ENCODE assay signal across 1 cellular context in the genomic region with DNA sequence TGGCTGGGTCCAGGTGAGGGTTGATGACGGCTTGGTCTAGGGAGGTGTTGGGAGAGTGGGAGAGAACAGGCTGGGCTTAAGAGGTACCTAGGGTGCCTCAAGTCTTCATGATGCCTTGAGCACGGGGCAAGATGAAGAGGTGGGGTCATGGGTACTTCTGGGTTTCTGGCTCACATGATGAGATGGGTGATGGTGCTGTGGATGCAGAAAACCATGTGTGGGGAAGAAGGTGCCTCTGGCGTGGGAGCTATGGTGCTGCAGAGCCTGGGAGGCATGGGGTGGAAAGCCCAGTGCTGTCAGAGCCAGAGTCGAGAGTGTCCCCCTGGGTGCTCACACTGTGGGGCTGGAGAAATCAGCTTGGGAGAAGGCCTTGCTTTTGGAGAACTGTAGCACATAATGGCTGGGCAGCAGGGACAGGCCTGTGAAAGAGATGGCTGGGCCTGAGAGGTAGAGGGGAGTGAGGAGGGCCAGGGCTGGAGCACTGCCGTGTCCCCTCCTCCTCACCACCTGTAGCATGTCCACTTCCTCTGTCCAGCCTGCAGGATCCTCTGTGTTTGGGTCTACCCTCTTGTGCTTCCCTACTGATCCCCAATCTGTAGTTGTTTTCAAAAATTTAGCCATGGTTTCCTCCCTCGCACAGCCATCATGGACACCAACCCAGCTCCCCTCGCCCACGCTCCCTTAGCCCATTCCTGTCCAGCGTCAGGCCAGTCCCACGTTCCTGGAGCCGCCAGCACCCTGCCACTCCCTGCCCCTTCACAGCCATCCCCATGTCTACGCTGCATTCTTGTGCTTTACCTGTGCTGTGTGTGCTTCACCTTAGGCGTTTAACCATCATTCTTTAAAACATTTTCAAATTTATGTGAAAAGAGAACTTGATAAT.
TF ChIP-seq lines count a peak whose summit lies in the region.

No MANE protein-coding gene starts in this region.

TF ChIP-seq in GM23338, 12 proteins besides CTCF, POLR2A, EP300 and RAD21:
- TF ChIP-seq POLR2AphosphoS5 (IDR thresholded peaks at IDR 0.05; ENCODE audit: low read depth) (no peak), NANOG (IDR thresholded peaks at IDR 0.05; ENCODE audit: borderline replicate concordance) (no peak), ZNF114 (CRISPR knock-in tag; IDR thresholded peaks at IDR 0.05) (no peak), JUNB (IDR thresholded peaks at IDR 0.05; ENCODE audit: unreplicated experiment) (no peak), ZNF331 (CRISPR knock-in tag; IDR thresholded peaks at IDR 0.05; ENCODE audit: low read depth) (no peak), EZH2 (IDR thresholded peaks at IDR 0.05; ENCODE audit: low read depth, unreplicated experiment) (no peak)
- TF ChIP-seq, protein P1, sequence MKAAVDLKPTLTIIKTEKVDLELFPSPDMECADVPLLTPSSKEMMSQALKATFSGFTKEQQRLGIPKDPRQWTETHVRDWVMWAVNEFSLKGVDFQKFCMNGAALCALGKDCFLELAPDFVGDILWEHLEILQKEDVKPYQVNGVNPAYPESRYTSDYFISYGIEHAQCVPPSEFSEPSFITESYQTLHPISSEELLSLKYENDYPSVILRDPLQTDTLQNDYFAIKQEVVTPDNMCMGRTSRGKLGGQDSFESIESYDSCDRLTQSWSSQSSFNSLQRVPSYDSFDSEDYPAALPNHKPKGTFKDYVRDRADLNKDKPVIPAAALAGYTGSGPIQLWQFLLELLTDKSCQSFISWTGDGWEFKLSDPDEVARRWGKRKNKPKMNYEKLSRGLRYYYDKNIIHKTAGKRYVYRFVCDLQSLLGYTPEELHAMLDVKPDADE (IDR thresholded peaks at IDR 0.05): no peak
- TF ChIP-seq, protein P2, sequence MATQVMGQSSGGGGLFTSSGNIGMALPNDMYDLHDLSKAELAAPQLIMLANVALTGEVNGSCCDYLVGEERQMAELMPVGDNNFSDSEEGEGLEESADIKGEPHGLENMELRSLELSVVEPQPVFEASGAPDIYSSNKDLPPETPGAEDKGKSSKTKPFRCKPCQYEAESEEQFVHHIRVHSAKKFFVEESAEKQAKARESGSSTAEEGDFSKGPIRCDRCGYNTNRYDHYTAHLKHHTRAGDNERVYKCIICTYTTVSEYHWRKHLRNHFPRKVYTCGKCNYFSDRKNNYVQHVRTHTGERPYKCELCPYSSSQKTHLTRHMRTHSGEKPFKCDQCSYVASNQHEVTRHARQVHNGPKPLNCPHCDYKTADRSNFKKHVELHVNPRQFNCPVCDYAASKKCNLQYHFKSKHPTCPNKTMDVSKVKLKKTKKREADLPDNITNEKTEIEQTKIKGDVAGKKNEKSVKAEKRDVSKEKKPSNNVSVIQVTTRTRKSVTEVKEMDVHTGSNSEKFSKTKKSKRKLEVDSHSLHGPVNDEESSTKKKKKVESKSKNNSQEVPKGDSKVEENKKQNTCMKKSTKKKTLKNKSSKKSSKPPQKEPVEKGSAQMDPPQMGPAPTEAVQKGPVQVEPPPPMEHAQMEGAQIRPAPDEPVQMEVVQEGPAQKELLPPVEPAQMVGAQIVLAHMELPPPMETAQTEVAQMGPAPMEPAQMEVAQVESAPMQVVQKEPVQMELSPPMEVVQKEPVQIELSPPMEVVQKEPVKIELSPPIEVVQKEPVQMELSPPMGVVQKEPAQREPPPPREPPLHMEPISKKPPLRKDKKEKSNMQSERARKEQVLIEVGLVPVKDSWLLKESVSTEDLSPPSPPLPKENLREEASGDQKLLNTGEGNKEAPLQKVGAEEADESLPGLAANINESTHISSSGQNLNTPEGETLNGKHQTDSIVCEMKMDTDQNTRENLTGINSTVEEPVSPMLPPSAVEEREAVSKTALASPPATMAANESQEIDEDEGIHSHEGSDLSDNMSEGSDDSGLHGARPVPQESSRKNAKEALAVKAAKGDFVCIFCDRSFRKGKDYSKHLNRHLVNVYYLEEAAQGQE (IDR thresholded peaks at IDR 0.05; ENCODE audit: unreplicated experiment): no peak
